Comparison of ENCODE assay signal across 1 cellular context in genomic region chr6:41571066-41571780, GRCh38.
TF ChIP-seq lines count a peak whose summit lies in the region.

No MANE protein-coding gene starts in this region.

TF ChIP-seq in HEK293, 187 proteins besides CTCF, POLR2A, EP300 and RAD21 (continued from another document):
- no peak for TF ChIP-seq PRDM2 (tag by site-specific recombination; IDR thresholded peaks at IDR 0.05; ENCODE audit: borderline replicate concordance)
- TF ChIP-seq ZNF843 (tag by site-specific recombination; IDR thresholded peaks at IDR 0.05) = no peak
- no peak for TF ChIP-seq ZNF433 (tag by site-specific recombination; IDR thresholded peaks at IDR 0.05; ENCODE audit: low read depth)
- TF ChIP-seq ZNF48 (tag by site-specific recombination; IDR thresholded peaks at IDR 0.05) = no peak
- TF ChIP-seq BCL11B (tag by site-specific recombination; IDR thresholded peaks at IDR 0.05; ENCODE audit: low read depth) = 0 out of 2 replicates have a peak, but pooled peaks have one; percentile 45
- no peak for TF ChIP-seq EGR2 (tag by site-specific recombination; IDR thresholded peaks at IDR 0.05; ENCODE audit: low read depth)
- TF ChIP-seq SP3 (tag by site-specific recombination; IDR thresholded peaks at IDR 0.05) = no peak
- TF ChIP-seq ZBTB1 (tag by site-specific recombination; IDR thresholded peaks at IDR 0.05) = no peak
- TF ChIP-seq ZNF239 (tag by site-specific recombination; IDR thresholded peaks at IDR 0.05) = no peak
- TF ChIP-seq ZNF580 (tag by site-specific recombination; IDR thresholded peaks at IDR 0.05) = no peak
- TF ChIP-seq ZNF366 (tag by site-specific recombination; conservative IDR thresholded peaks at IDR 0.05) = peak; percentile 50; the same call in 1 of the 2 replicates
